ENCODE assay signal across 25 cellular contexts in the genomic region with DNA sequence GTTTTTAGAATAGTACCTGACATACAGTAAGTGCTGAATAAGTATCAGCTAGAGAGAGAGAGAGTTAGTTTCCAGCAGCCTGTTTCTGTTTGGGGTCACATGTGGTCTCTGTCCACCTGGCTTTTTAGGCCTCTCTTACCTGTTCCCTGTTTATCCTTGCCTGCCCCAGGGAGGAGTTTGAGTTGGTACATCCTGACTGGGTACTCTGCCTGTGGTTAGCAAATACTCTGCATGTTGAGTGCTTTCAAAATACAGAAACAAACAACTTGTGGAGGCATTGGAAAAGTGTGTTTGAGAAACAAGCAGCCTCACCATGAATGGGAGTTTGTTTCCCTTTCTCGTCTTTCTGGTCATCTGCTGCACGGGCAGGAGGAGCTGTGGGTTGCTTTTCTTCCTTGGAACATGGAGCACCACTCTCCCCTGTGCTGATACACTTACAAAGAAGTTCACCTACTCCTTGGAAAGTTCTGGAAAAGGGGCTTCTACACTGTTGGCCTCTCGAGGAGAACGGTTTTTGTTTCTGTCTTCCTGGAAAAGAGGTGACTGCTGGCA.
DNase-seq lines count a peak whose midpoint lies in the region; ATAC-seq, FAIRE-seq and TF ChIP-seq lines count a peak whose summit lies in the region.
"Had no signal": no experiment of that assay in that cellular context is flagged by ENCODE, and none has a peak within 500 bp of the region (broad histone marks: within the 10 kb centered on the region; RNA-seq: fewer than 3 reads in every experiment).

No MANE protein-coding gene starts in this region.

- no peak for ATAC-seq in activated naive CD8-positive, alpha-beta T cell treated with anti-CD3 and anti-CD28 coated beads, Interleukin-2, amount 50 U/mL, for 24 hours
- ATAC-seq in Panc1 = peak; percentile 32
- ATAC-seq in lower lobe of right lung = peak; percentile 74 to 79
- ATAC-seq: CD8-positive, alpha-beta T cell; K562; SK-N-SH treated with all-trans-retinoic acid at 6 μM for 48 hours; T-helper 17 cell had no signal

- no peak for FAIRE-seq in RCC 7860 (lab: Jason Lieb, UNC)
- FAIRE-seq: K562, kidney had no signal

- H3K27me3 ChIP-seq in Panc1 (ENCODE audit: control insufficient read depth, insufficient read depth, low read length) = no peaks in the 10 kb centered on the region
- H3K27me3 ChIP-seq in lower lobe of right lung (ENCODE audit: low read depth) = no peaks in the 10 kb centered on the region
- no peaks in the 10 kb centered on the region for H3K27me3 ChIP-seq in adrenal gland
- H3K27me3 ChIP-seq: neural progenitor cell, tibial nerve had no signal

- DNase-seq in activated naive CD8-positive, alpha-beta T cell treated with anti-CD3 and anti-CD28 coated beads, Interleukin-2, amount 50 U/mL, for 24 hours = no peak
- no peak for DNase-seq in activated naive CD8-positive, alpha-beta T cell treated with anti-CD3 and anti-CD28 coated beads for 36 hours
- DNase-seq in Panc1 (ENCODE audit: low read depth, low spot score) (no peak), lower lobe of right lung (no peak), substantia nigra (lab: John Stamatoyannopoulos, UW) (peak in 1 of 49 donors; percentile 33), adrenal gland (no peak), RCC 7860 (ENCODE audit: low spot score) (no peak), type B pancreatic cell (ENCODE audit: extremely low spot score, unreplicated experiment) (no peak)
- DNase-seq: activated gamma-delta T cell; activated T-cell treated with anti-CD3 and anti-CD28 coated beads for 4 hours; CD8-positive, alpha-beta T cell; head of caudate nucleus; kidney; NCI-H1092 treated with DMSO at 0.1 percent for 48 hours; NCI-H187 treated with DMSO at 0.1 percent for 48 hours; NCI-H226; NCI-H748 treated with DMSO at 0.1 percent for 48 hours; RPMI8226; T-helper 17 cell had no signal

- in situ Hi-C loops in Panc1 (cut with HindIII; ENCODE audit: low pct_unique_long_range_greater_than_20kb, low sequenced_read_pairs) = no loop called here

- BruUV-seq in Panc1 (replicated peaks; lab: Mats Ljungman, UMichigan) = no TSS peak

- intact Hi-C loops in Panc1 (cut with micrococcal nuclease; ENCODE audit: unreplicated experiment) (no loop called here), lower lobe of right lung (cut with DNase I) (no loop called here), adrenal gland (cut with DNase I) (loop anchor here in 1 of 2 donors (10.0 kb wide), 1 partner anchor 47 kb away; no protein-coding TSS in a partner anchor)

- H3K4me3 ChIP-seq in Panc1 (ENCODE audit: low read depth in 2 of 2, low read length in 2 of 2) (no peak overlapping the region), lower lobe of right lung (no peak overlapping the region), adrenal gland (no peak overlapping the region)
- H3K4me3 ChIP-seq: K562, neural progenitor cell, prostate gland, tibial nerve had no signal

- TF ChIP-seq CTCF in Panc1 (IDR thresholded peaks at IDR 0.05) = no peak
- no peak for TF ChIP-seq CTCF in lower lobe of right lung (IDR thresholded peaks at IDR 0.05)
- no peak for TF ChIP-seq CTCF in adrenal gland (IDR thresholded peaks at IDR 0.05)
- no peak for TF ChIP-seq CTCF in type B pancreatic cell (conservative IDR thresholded peaks at IDR 0.05)

- POLR2A ChIA-PET in Panc1 (lab: Charles Lee) = no interaction called here

- CTCF ChIA-PET in Panc1 (lab: Charles Lee) = no interaction called here

- H3K36me3 Mint-ChIP-seq in activated naive CD8-positive, alpha-beta T cell treated with anti-CD3 and anti-CD28 coated beads, Interleukin-2, amount 50 U/mL, for 24 hours (ENCODE audit: low read depth) = peaks cover 12% of the 10 kb centered on the region
- peaks cover 20% of the 10 kb centered on the region for H3K36me3 Mint-ChIP-seq in activated naive CD8-positive, alpha-beta T cell treated with anti-CD3 and anti-CD28 coated beads for 36 hours
- H3K36me3 Mint-ChIP-seq in type B pancreatic cell = peaks cover 3% of the 10 kb centered on the region

- H3K9me3 Mint-ChIP-seq in activated naive CD8-positive, alpha-beta T cell treated with anti-CD3 and anti-CD28 coated beads, Interleukin-2, amount 50 U/mL, for 24 hours = peaks cover 3% of the 10 kb centered on the region
- H3K9me3 Mint-ChIP-seq in activated naive CD8-positive, alpha-beta T cell treated with anti-CD3 and anti-CD28 coated beads for 36 hours = peaks cover 3% of the 10 kb centered on the region
- H3K9me3 Mint-ChIP-seq in type B pancreatic cell = no peaks in the 10 kb centered on the region
- H3K9me3 Mint-ChIP-seq: CD8-positive, alpha-beta T cell; stimulated activated naive CD8-positive, alpha-beta T cell treated with anti-CD3 and anti-CD28 coated beads, Interleukin-15, Interleukin-2, amounts not matched to agents 100 ng/mL and 50 ng/mL, for 24 hours had no signal

- H3K27ac Mint-ChIP-seq in activated naive CD8-positive, alpha-beta T cell treated with anti-CD3 and anti-CD28 coated beads, Interleukin-2, amount 50 U/mL, for 24 hours = peak overlapping the region; percentile 8
- no peak overlapping the region for H3K27ac Mint-ChIP-seq in activated naive CD8-positive, alpha-beta T cell treated with anti-CD3 and anti-CD28 coated beads for 36 hours
- H3K27ac Mint-ChIP-seq in type B pancreatic cell = no peak overlapping the region
- H3K27ac Mint-ChIP-seq: CD8-positive, alpha-beta T cell; stimulated activated naive CD8-positive, alpha-beta T cell treated with anti-CD3 and anti-CD28 coated beads, Interleukin-15, Interleukin-2, amounts not matched to agents 100 ng/mL and 50 ng/mL, for 24 hours; T-helper 17 cell had no signal

- WGBS in adrenal gland, 4 donors = 65 to 82% (median 72%) methylated on average over 4 of the region's 4 CpGs

- no peak for TF ChIP-seq POLR2A in adrenal gland (IDR thresholded peaks at IDR 0.05)

- H3K4me1 ChIP-seq in Panc1 (ENCODE audit: control insufficient read depth, insufficient read depth, low read length) = peaks cover 48% of the 10 kb centered on the region
- H3K4me1 ChIP-seq in lower lobe of right lung = peaks cover 22% of the 10 kb centered on the region
- peaks cover 14 to 53% of the 10 kb centered on the region in 2 donors for H3K4me1 ChIP-seq in adrenal gland (replicated peaks in 1 of 2)
- H3K4me1 ChIP-seq: prostate gland had no signal

- H3K27ac ChIP-seq in Panc1 (ENCODE audit: low read length) (peak overlapping the region; percentile 76), lower lobe of right lung (no peak overlapping the region), substantia nigra (ENCODE audit: low read depth, low read length, poor library complexity, severe bottlenecking) (peak overlapping the region; percentile 30), adrenal gland (no peak overlapping the region)
- H3K27ac ChIP-seq: neural progenitor cell had no signal

- no peaks in the 10 kb centered on the region for H3K36me3 ChIP-seq in Panc1 (ENCODE audit: control insufficient read depth, insufficient read depth, low read length)
- H3K36me3 ChIP-seq in lower lobe of right lung = no peaks in the 10 kb centered on the region
- no peaks in the 10 kb centered on the region for H3K36me3 ChIP-seq in adrenal gland (replicated peaks in 1 of 2)
- H3K36me3 ChIP-seq: neural progenitor cell, prostate gland, tibial nerve had no signal

- H3K9me3 ChIP-seq in Panc1 (ENCODE audit: control insufficient read depth, insufficient read depth, low read depth, low read length) = no peaks in the 10 kb centered on the region
- no peaks in the 10 kb centered on the region for H3K9me3 ChIP-seq in lower lobe of right lung
- H3K9me3 ChIP-seq in adrenal gland (replicated peaks in 1 of 3) = no peaks in the 10 kb centered on the region
- H3K9me3 ChIP-seq: prostate gland, tibial nerve had no signal

- peaks cover 14% of the 10 kb centered on the region for H3K4me1 Mint-ChIP-seq in activated naive CD8-positive, alpha-beta T cell treated with anti-CD3 and anti-CD28 coated beads, Interleukin-2, amount 50 U/mL, for 24 hours
- H3K4me1 Mint-ChIP-seq in activated naive CD8-positive, alpha-beta T cell treated with anti-CD3 and anti-CD28 coated beads for 36 hours = peaks cover 21% of the 10 kb centered on the region
- peaks cover 56% of the 10 kb centered on the region for H3K4me1 Mint-ChIP-seq in type B pancreatic cell (ENCODE audit: unreplicated experiment)

- no peaks in the 10 kb centered on the region for H3K27me3 Mint-ChIP-seq in activated naive CD8-positive, alpha-beta T cell treated with anti-CD3 and anti-CD28 coated beads, Interleukin-2, amount 50 U/mL, for 24 hours
- H3K27me3 Mint-ChIP-seq in activated naive CD8-positive, alpha-beta T cell treated with anti-CD3 and anti-CD28 coated beads for 36 hours = no peaks in the 10 kb centered on the region
- H3K27me3 Mint-ChIP-seq in type B pancreatic cell = no peaks in the 10 kb centered on the region
- H3K27me3 Mint-ChIP-seq: stimulated activated naive CD8-positive, alpha-beta T cell treated with anti-CD3 and anti-CD28 coated beads, Interleukin-15, Interleukin-2, amounts not matched to agents 100 ng/mL and 50 ng/mL, for 24 hours; T-helper 17 cell had no signal

- no peak overlapping the region for H3K4me3 Mint-ChIP-seq in activated naive CD8-positive, alpha-beta T cell treated with anti-CD3 and anti-CD28 coated beads, Interleukin-2, amount 50 U/mL, for 24 hours
- H3K4me3 Mint-ChIP-seq in activated naive CD8-positive, alpha-beta T cell treated with anti-CD3 and anti-CD28 coated beads for 36 hours = no peak overlapping the region
- no peak overlapping the region for H3K4me3 Mint-ChIP-seq in type B pancreatic cell
- H3K4me3 Mint-ChIP-seq: CD8-positive, alpha-beta T cell; neural progenitor cell; stimulated activated naive CD8-positive, alpha-beta T cell treated with anti-CD3 and anti-CD28 coated beads, Interleukin-15, Interleukin-2, amounts not matched to agents 100 ng/mL and 50 ng/mL, for 24 hours; T-helper 17 cell had no signal

Comparison
In these comparisons a context has a peak if more than half of its experiments do, and no peak if none do; other contexts are left out.
1. H3K27ac ChIP-seq: peak in Panc1 (single experiment) and substantia nigra (single experiment); none in lower lobe of right lung (single experiment) and adrenal gland (0 of 5).